In genomic region chr19:8145969-8146368, GRCh38 we compare ENCODE assay signal across 18 cellular contexts. TPM values are rescaled to one million over a fixed set of nuclear protein-coding genes. Genes with fewer than 3 reads are reported as not detected.
DNase-seq lines count a peak whose midpoint lies in the region; ATAC-seq and TF ChIP-seq lines count a peak whose summit lies in the region.
"Had no signal": no experiment of that assay in that cellular context is flagged by ENCODE, and none has a peak within 500 bp of the region (broad histone marks: within the 10 kb centered on the region; RNA-seq: fewer than 3 reads in every experiment).

No MANE protein-coding gene starts in this region.

- H3K9me3 ChIP-seq in BLaER1 (no peaks in the 10 kb centered on the region), OCI-LY7 (ENCODE audit: low read length) (no peaks in the 10 kb centered on the region)
- H3K9me3 ChIP-seq: breast epithelium, neutrophil had no signal

- H3K27me3 ChIP-seq in BLaER1 = peaks cover 55% of the 10 kb centered on the region

- H3K4me3 ChIP-seq in BLaER1 (no peak overlapping the region), OCI-LY7 (ENCODE audit: low read depth, low read length, poor library complexity, severe bottlenecking) (no peak overlapping the region)
- H3K4me3 ChIP-seq: breast epithelium had no signal

- no peak overlapping the region for H3K9ac ChIP-seq in BLaER1

- H2AFZ ChIP-seq in OCI-LY7 (ENCODE audit: low read length) = no peak overlapping the region

- CTCF ChIA-PET in OCI-LY7 (lab: Charles Lee; ENCODE audit: unreplicated experiment) = no interaction called here

- H3K36me3 ChIP-seq in BLaER1 (no peaks in the 10 kb centered on the region), OCI-LY7 (ENCODE audit: insufficient read depth, low read length) (no peaks in the 10 kb centered on the region)
- H3K36me3 ChIP-seq: breast epithelium, neutrophil had no signal

- no TSS peak for BruUV-seq in OCI-LY7 (replicated peaks; lab: Mats Ljungman, UMichigan)

- intact Hi-C loops in OCI-LY7 (cut with micrococcal nuclease; ENCODE audit: unreplicated experiment) = no loop called here

- DNase-seq in HT-29 (ENCODE audit: low spot score) (peak; percentile 5), OCI-LY7 (ENCODE audit: low spot score) (peak; percentile 27), iPS-NIHi7 (ENCODE audit: extremely low spot score) (peak; percentile 41), HCEC 1CT (no peak), caudate nucleus (lab: John Stamatoyannopoulos, UW) (no peak)
- DNase-seq: activated CD4-positive, alpha-beta T cell treated with anti-CD3 and anti-CD28 coated beads for 48 hours; effector CD8-positive, alpha-beta T cell; mesenchymal stem cell; stimulated activated naive CD8-positive, alpha-beta T cell treated with anti-CD3 and anti-CD28 coated beads, Interleukin-15, amount 100 ng/mL, for 72 hours had no signal

- POLR2A ChIA-PET in OCI-LY7 (lab: Charles Lee) = no interaction called here

- no peaks in the 10 kb centered on the region for H3K9me2 ChIP-seq in OCI-LY7 (ENCODE audit: insufficient read depth, low read length)

- 0 out of 2 replicates have a peak, but pooled peaks cover 27% of the 10 kb centered on the region for H4K20me1 ChIP-seq in BLaER1
- H4K20me1 ChIP-seq in OCI-LY7 (ENCODE audit: insufficient read depth, low read length) = no peaks in the 10 kb centered on the region

- H3K27ac ChIP-seq in BLaER1 (no peak overlapping the region), OCI-LY7 (ENCODE audit: low read depth, low read length, poor library complexity, severe bottlenecking) (no peak overlapping the region), caudate nucleus (ENCODE audit: low read depth, low read length) (no peak overlapping the region)
- H3K27ac ChIP-seq: breast epithelium, neutrophil had no signal

- peak; percentile 31; the same call in 1 of the 2 replicates for TF ChIP-seq CTCF in OCI-LY7 (conservative IDR thresholded peaks at IDR 0.05; ENCODE audit: low read length)

- H3K4me2 ChIP-seq in BLaER1 (0 out of 2 replicates have a peak overlapping the region, but pooled peaks have one; percentile 12), OCI-LY7 (ENCODE audit: low read length) (no peak overlapping the region)

- peaks cover 9% of the 10 kb centered on the region; the same call in 1 of the 2 replicates for H3K4me1 ChIP-seq in BLaER1
- no peaks in the 10 kb centered on the region for H3K4me1 ChIP-seq in OCI-LY7 (ENCODE audit: insufficient read depth, low read length, poor library complexity, severe bottlenecking)
- H3K4me1 ChIP-seq: breast epithelium had no signal

- ATAC-seq in HG03196 (IDR thresholded peaks at IDR 0.05; ENCODE audit: unreplicated experiment) = no peak
- no peak for ATAC-seq in GM19324 (IDR thresholded peaks at IDR 0.05; ENCODE audit: low FRiP score, unreplicated experiment)
- ATAC-seq: activated naive CD4-positive, alpha-beta T cell treated with anti-CD3 and anti-CD28 coated beads, Interleukin-2, amount 50 U/mL, for 72 hours; stimulated activated naive CD8-positive, alpha-beta T cell treated with anti-CD3 and anti-CD28 coated beads, Interleukin-15, amount 100 ng/mL, for 72 hours had no signal

- H3K79me2 ChIP-seq in OCI-LY7 (ENCODE audit: insufficient read depth, low read depth, low read length) = no peaks in the 10 kb centered on the region

RNA-seq across cellular contexts. Expression of gene FBN3, which starts 3.4 kb away (rescaled TPM):
- not detected in 2 replicates for total RNA-seq in HT-29 (2014; rRNA removed; shearing (Covaris generic))
- total RNA-seq in OCI-LY7 (2014; rRNA removed; shearing (Covaris generic)) = not detected in 2 replicates
- total RNA-seq in OCI-LY7 (2022) = not detected in 2 replicates
- total RNA-seq: Daoy; HT1080; T-helper 2 cell treated with Interferon-gamma antibody and Interleukin-4, amounts not matched to agents 100 ng/mL and 5 ng/mL, for 36 hours had no signal

Comparison
In these comparisons a context has a peak if more than half of its experiments do, and no peak if none do; other contexts are left out.
1. DNase-seq: peak in HT-29 (single experiment), OCI-LY7 (single experiment) and iPS-NIHi7 (single experiment); none in HCEC 1CT (single experiment) and caudate nucleus (0 of 61).